Comparison of ENCODE assay signal across 1 cellular context in the genomic region with DNA sequence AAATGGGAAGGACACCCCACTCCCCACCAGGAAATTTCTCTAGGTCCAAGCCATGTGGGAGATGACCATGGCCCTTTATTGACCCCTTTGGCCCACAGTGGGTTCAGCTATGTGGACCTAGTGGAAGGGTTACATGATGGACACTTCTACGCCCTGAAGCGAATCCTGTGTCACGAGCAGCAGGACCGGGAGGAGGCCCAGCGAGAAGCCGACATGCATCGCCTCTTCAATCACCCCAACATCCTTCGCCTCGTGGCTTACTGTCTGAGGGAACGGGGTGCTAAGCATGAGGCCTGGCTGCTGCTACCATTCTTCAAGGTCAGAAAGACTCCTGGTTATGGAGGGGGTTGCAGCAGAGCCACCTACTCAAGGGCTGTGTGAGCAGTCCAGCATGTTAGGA.
TF ChIP-seq lines count a peak whose summit lies in the region.

No MANE protein-coding gene starts in this region.

TF ChIP-seq in neural cell, 6 proteins besides CTCF, POLR2A, EP300 and RAD21 (continued from another document):
- TF ChIP-seq, protein P1, sequence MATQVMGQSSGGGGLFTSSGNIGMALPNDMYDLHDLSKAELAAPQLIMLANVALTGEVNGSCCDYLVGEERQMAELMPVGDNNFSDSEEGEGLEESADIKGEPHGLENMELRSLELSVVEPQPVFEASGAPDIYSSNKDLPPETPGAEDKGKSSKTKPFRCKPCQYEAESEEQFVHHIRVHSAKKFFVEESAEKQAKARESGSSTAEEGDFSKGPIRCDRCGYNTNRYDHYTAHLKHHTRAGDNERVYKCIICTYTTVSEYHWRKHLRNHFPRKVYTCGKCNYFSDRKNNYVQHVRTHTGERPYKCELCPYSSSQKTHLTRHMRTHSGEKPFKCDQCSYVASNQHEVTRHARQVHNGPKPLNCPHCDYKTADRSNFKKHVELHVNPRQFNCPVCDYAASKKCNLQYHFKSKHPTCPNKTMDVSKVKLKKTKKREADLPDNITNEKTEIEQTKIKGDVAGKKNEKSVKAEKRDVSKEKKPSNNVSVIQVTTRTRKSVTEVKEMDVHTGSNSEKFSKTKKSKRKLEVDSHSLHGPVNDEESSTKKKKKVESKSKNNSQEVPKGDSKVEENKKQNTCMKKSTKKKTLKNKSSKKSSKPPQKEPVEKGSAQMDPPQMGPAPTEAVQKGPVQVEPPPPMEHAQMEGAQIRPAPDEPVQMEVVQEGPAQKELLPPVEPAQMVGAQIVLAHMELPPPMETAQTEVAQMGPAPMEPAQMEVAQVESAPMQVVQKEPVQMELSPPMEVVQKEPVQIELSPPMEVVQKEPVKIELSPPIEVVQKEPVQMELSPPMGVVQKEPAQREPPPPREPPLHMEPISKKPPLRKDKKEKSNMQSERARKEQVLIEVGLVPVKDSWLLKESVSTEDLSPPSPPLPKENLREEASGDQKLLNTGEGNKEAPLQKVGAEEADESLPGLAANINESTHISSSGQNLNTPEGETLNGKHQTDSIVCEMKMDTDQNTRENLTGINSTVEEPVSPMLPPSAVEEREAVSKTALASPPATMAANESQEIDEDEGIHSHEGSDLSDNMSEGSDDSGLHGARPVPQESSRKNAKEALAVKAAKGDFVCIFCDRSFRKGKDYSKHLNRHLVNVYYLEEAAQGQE (IDR thresholded peaks at IDR 0.05; ENCODE audit: borderline replicate concordance) = no peak
- TF ChIP-seq EZH2 (IDR thresholded peaks at IDR 0.05; ENCODE audit: borderline replicate concordance, insufficient read depth, low read length, poor library complexity, severe bottlenecking) (no peak), MXI1 (conservative IDR thresholded peaks at IDR 0.05; ENCODE audit: poor library complexity, severe bottlenecking) (no peak)
